2 cellular contexts compared by ENCODE assay signal in the genomic region with DNA sequence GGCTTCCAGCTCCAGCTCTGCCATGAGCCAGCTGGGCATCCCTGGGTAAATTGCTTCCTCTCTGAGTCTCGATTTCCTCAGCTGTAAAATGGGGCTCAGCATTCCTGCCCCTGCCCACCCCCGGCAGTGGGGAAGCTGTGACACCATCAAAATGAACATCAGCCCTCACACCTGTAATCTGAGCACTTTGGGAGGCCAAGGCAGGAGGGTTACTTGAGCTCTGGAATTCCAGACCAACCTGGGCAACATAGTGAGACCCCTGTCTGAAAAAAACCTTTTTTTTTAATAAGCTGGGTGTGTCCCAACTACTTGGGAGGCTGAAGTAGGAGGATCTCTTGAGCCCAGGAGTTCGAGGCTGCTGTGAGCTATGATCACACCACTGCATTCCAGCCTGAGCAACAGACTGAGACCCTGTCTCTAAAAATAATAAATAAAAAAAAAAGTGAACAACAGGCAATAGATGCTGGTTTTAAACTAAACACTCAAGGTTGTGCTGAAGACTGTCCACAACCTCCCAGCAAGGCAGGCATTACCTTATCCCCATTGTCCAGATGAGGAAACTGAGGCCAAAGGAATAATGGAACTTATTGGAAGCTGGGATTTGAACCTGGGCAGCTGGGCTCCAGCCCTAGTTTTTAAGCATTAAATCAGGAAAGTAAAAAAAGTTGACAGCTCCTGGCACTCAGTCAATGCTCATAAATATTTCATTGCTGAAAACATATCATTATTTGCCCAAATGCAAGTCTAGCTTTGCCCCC.
TF ChIP-seq lines count a peak whose summit lies in the region.

No MANE protein-coding gene starts in this region.

TF ChIP-seq in IMR-90, 13 proteins besides CTCF, POLR2A, EP300 and RAD21 (continued from another document):
- TF ChIP-seq CEBPB (IDR thresholded peaks at IDR 0.05; ENCODE audit: low read depth, low read length) (no peak), MXI1 (IDR thresholded peaks at IDR 0.05; ENCODE audit: borderline replicate concordance, low read depth, low read length) (no peak), NFE2L2 (IDR thresholded peaks at IDR 0.05; ENCODE audit: low read depth, low read length) (no peak), RFX5 (IDR thresholded peaks at IDR 0.05; ENCODE audit: low read depth, low read length) (no peak), MAZ (IDR thresholded peaks at IDR 0.05; ENCODE audit: borderline replicate concordance, low read depth, low read length) (no peak), SMC3 (IDR thresholded peaks at IDR 0.05; ENCODE audit: low read depth, low read length) (no peak), BHLHE40 (IDR thresholded peaks at IDR 0.05; ENCODE audit: low read depth, low read length) (no peak)
- TF ChIP-seq, protein P1, sequence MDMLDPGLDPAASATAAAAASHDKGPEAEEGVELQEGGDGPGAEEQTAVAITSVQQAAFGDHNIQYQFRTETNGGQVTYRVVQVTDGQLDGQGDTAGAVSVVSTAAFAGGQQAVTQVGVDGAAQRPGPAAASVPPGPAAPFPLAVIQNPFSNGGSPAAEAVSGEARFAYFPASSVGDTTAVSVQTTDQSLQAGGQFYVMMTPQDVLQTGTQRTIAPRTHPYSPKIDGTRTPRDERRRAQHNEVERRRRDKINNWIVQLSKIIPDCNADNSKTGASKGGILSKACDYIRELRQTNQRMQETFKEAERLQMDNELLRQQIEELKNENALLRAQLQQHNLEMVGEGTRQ (IDR thresholded peaks at IDR 0.05; ENCODE audit: low read depth, low read length) = no peak
- TF ChIP-seq, protein P2, sequence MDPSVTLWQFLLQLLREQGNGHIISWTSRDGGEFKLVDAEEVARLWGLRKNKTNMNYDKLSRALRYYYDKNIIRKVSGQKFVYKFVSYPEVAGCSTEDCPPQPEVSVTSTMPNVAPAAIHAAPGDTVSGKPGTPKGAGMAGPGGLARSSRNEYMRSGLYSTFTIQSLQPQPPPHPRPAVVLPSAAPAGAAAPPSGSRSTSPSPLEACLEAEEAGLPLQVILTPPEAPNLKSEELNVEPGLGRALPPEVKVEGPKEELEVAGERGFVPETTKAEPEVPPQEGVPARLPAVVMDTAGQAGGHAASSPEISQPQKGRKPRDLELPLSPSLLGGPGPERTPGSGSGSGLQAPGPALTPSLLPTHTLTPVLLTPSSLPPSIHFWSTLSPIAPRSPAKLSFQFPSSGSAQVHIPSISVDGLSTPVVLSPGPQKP (IDR thresholded peaks at IDR 0.05; ENCODE audit: borderline replicate concordance, low read depth, low read length) = no peak

TF ChIP-seq in liver, 16 proteins besides CTCF, POLR2A, EP300 and RAD21 (continued from another document):
- TF ChIP-seq, protein P3, sequence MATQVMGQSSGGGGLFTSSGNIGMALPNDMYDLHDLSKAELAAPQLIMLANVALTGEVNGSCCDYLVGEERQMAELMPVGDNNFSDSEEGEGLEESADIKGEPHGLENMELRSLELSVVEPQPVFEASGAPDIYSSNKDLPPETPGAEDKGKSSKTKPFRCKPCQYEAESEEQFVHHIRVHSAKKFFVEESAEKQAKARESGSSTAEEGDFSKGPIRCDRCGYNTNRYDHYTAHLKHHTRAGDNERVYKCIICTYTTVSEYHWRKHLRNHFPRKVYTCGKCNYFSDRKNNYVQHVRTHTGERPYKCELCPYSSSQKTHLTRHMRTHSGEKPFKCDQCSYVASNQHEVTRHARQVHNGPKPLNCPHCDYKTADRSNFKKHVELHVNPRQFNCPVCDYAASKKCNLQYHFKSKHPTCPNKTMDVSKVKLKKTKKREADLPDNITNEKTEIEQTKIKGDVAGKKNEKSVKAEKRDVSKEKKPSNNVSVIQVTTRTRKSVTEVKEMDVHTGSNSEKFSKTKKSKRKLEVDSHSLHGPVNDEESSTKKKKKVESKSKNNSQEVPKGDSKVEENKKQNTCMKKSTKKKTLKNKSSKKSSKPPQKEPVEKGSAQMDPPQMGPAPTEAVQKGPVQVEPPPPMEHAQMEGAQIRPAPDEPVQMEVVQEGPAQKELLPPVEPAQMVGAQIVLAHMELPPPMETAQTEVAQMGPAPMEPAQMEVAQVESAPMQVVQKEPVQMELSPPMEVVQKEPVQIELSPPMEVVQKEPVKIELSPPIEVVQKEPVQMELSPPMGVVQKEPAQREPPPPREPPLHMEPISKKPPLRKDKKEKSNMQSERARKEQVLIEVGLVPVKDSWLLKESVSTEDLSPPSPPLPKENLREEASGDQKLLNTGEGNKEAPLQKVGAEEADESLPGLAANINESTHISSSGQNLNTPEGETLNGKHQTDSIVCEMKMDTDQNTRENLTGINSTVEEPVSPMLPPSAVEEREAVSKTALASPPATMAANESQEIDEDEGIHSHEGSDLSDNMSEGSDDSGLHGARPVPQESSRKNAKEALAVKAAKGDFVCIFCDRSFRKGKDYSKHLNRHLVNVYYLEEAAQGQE (IDR thresholded peaks at IDR 0.05) = no peak
- TF ChIP-seq NR2F2 (IDR thresholded peaks at IDR 0.05) = no peak
- TF ChIP-seq JUND (IDR thresholded peaks at IDR 0.05) = no peak
- TF ChIP-seq FOXA2 (IDR thresholded peaks at IDR 0.05) = no peak
- TF ChIP-seq GABPA (IDR thresholded peaks at IDR 0.05 in 1 of 2, conservative IDR thresholded peaks at IDR 0.05 in 1 of 2) = no peak
- no peak for TF ChIP-seq RXRA (IDR thresholded peaks at IDR 0.05)
- TF ChIP-seq, protein P4, sequence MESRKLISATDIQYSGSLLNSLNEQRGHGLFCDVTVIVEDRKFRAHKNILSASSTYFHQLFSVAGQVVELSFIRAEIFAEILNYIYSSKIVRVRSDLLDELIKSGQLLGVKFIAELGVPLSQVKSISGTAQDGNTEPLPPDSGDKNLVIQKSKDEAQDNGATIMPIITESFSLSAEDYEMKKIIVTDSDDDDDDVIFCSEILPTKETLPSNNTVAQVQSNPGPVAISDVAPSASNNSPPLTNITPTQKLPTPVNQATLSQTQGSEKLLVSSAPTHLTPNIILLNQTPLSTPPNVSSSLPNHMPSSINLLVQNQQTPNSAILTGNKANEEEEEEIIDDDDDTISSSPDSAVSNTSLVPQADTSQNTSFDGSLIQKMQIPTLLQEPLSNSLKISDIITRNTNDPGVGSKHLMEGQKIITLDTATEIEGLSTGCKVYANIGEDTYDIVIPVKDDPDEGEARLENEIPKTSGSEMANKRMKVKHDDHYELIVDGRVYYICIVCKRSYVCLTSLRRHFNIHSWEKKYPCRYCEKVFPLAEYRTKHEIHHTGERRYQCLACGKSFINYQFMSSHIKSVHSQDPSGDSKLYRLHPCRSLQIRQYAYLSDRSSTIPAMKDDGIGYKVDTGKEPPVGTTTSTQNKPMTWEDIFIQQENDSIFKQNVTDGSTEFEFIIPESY (IDR thresholded peaks at IDR 0.05) = no peak
- TF ChIP-seq EGR1 (IDR thresholded peaks at IDR 0.05; ENCODE audit: low read depth in 2 of 2) = no peak
- TF ChIP-seq, protein P5, sequence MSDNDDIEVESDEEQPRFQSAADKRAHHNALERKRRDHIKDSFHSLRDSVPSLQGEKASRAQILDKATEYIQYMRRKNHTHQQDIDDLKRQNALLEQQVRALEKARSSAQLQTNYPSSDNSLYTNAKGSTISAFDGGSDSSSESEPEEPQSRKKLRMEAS (IDR thresholded peaks at IDR 0.05) = no peak
- no peak for TF ChIP-seq HNF4G (IDR thresholded peaks at IDR 0.05)
- no peak for TF ChIP-seq TAF1 (conservative IDR thresholded peaks at IDR 0.05)
- no peak for TF ChIP-seq YY1 (IDR thresholded peaks at IDR 0.05)
- no peak for TF ChIP-seq FOXA1 (IDR thresholded peaks at IDR 0.05)
